ENCODE assay signal across 13 cellular contexts in the genomic region with DNA sequence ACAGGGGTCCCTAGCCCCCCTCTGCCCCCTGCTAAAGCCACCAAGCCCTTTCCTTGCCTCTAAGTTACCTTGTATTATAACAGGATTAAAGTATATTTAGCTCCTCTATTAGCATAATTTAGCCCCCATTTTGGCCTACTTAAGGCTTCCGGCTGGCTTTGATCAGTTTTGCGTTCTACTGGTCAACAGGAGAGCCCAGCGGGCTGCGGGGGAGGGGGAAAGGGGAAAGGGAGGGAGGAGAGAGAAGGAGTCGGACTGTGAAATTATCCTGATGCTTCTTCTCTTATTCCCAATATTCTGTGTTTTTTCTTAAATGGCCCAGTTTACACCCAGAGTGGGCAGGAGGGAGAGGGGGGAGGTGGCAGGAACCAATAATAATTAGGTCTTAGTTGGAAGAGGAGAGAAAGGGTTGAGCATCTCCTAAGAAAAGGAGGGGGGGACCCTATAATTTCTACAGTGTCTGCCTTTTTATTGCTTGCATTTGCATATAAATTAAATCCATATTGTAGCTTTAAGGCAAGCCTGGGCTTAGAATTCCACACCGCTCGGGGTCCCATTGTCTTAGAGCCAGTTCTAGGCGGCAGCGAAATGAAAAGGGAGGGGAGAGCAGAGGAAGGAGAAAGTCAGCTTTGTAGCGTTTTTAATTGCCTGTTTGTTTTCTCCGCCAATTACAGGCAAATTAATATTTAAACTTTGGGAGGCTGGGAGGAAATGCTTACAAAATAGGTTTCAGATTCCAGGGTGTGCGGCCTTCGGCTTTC. TPM values are rescaled to one million over a fixed set of nuclear protein-coding genes. Genes with fewer than 3 reads are reported as not detected.
DNase-seq lines count a peak whose midpoint lies in the region; ATAC-seq and TF ChIP-seq lines count a peak whose summit lies in the region.
"Had no signal": no experiment of that assay in that cellular context is flagged by ENCODE, and none has a peak within 500 bp of the region (broad histone marks: within the 10 kb centered on the region; RNA-seq: fewer than 3 reads in every experiment).

No MANE protein-coding gene starts in this region.

- H3K27me3 ChIP-seq in prostate gland (replicated peaks; ENCODE audit: insufficient read depth) = peaks cover 2% of the 10 kb centered on the region
- H3K27me3 ChIP-seq: ascending aorta had no signal

- H3K4me3 ChIP-seq in epithelial cell of proximal tubule (ENCODE audit: low read depth, low read length) (peak overlapping the region; percentile 46), prostate gland (no peak overlapping the region)

- H3K27me3 Mint-ChIP-seq in Calu3 (ENCODE audit: unreplicated experiment) (peaks cover 3% of the 10 kb centered on the region), neural crest cell (ENCODE audit: low read depth) (peaks cover 45% of the 10 kb centered on the region)

- no peaks in the 10 kb centered on the region for H3K36me3 ChIP-seq in prostate gland
- H3K36me3 ChIP-seq: ascending aorta had no signal

- ATAC-seq in HG03342 (IDR thresholded peaks at IDR 0.05; ENCODE audit: unreplicated experiment) = no peak
- no peak for ATAC-seq in SK-N-SH treated with all-trans-retinoic acid at 6 μM for 48 hours

- no peak for TF ChIP-seq POLR2A in prostate gland (IDR thresholded peaks at IDR 0.05)

- H3K9me3 Mint-ChIP-seq in Calu3 (ENCODE audit: low read depth, unreplicated experiment) (no peaks in the 10 kb centered on the region), neural crest cell (no peaks in the 10 kb centered on the region)
- H3K9me3 Mint-ChIP-seq: CD4-positive, alpha-beta T cell had no signal

- 52% methylated on average over 13 of the region's 13 CpGs for WGBS in prostate gland

- H3K27ac Mint-ChIP-seq in Calu3 (ENCODE audit: unreplicated experiment) (no peak overlapping the region), neural crest cell (ENCODE audit: unreplicated experiment) (no peak overlapping the region)
- H3K27ac Mint-ChIP-seq: CD4-positive, alpha-beta T cell had no signal

- H3K36me3 Mint-ChIP-seq in Calu3 (ENCODE audit: insufficient read depth, unreplicated experiment) (no peaks in the 10 kb centered on the region), neural crest cell (ENCODE audit: low read depth) (no peaks in the 10 kb centered on the region)

- no peak for DNase-seq in Calu3
- DNase-seq in NCI-H1105 treated with DMSO at 0.1 percent for 48 hours (lab: John Stamatoyannopoulos, UW) = peak; percentile 56
- no peak for DNase-seq in epithelial cell of proximal tubule (ENCODE audit: low read depth)
- no peak for DNase-seq in neural crest cell (ENCODE audit: low read depth, low spot score)
- DNase-seq in prostate gland (ENCODE audit: low spot score) = no peak
- DNase-seq in NK-92 (lab: John Stamatoyannopoulos, UW; ENCODE audit: unreplicated experiment) = no peak
- DNase-seq: CD4-positive, alpha-beta T cell; effector memory CD4-positive, alpha-beta T cell had no signal

- H3K9me3 ChIP-seq in prostate gland = no peaks in the 10 kb centered on the region
- H3K9me3 ChIP-seq: ascending aorta had no signal

- H3K4me3 Mint-ChIP-seq in Calu3 (ENCODE audit: low read depth, unreplicated experiment) = peak overlapping the region; percentile 14
- H3K4me3 Mint-ChIP-seq in neural crest cell = peak overlapping the region; percentile 66
- H3K4me3 Mint-ChIP-seq: CD4-positive, alpha-beta T cell had no signal

- CTCF ChIA-PET in Calu3 (lab: Charles Lee) = interaction anchor here (0.8 kb wide), 1 partner anchor 20 kb away, joined by 3 read pairs; no protein-coding TSS in a partner anchor

- intact Hi-C loops in Calu3 (cut with micrococcal nuclease; ENCODE audit: unreplicated experiment) = no loop called here
- intact Hi-C loops in prostate gland (cut with DNase I) = no loop called here

- no TSS peak for BruUV-seq in Calu3 (replicated peaks; lab: Mats Ljungman, UMichigan)

- H3K4me1 Mint-ChIP-seq in Calu3 (ENCODE audit: low read depth, unreplicated experiment) (peaks cover 5% of the 10 kb centered on the region), neural crest cell (peaks cover 23% of the 10 kb centered on the region)

- TF ChIP-seq CTCF in Calu3 (IDR thresholded peaks at IDR 0.05; ENCODE audit: unreplicated experiment) (no peak), epithelial cell of proximal tubule (conservative IDR thresholded peaks at IDR 0.05; ENCODE audit: low read depth, low read length) (no peak), neural crest cell (conservative IDR thresholded peaks at IDR 0.05) (no peak), prostate gland (IDR thresholded peaks at IDR 0.05) (no peak)

- no peaks in the 10 kb centered on the region for H3K4me1 ChIP-seq in prostate gland (replicated peaks)
- H3K4me1 ChIP-seq: ascending aorta had no signal

- no peak overlapping the region for H3K27ac ChIP-seq in prostate gland
- H3K27ac ChIP-seq: ascending aorta had no signal

TF ChIP-seq in SK-N-SH treated with all-trans-retinoic acid at 6 μM for 48 hours, 23 proteins besides CTCF, POLR2A, EP300 and RAD21:
- no peak for TF ChIP-seq SNAI2 (CRISPR knock-in tag; IDR thresholded peaks at IDR 0.05)
- TF ChIP-seq TOX (CRISPR knock-in tag; IDR thresholded peaks at IDR 0.05; ENCODE audit: borderline replicate concordance) = no peak
- TF ChIP-seq CSDC2 (CRISPR knock-in tag; IDR thresholded peaks at IDR 0.05) = no peak
- TF ChIP-seq ZNF8 (CRISPR knock-in tag; IDR thresholded peaks at IDR 0.05) = no peak
- TF ChIP-seq, protein P1, sequence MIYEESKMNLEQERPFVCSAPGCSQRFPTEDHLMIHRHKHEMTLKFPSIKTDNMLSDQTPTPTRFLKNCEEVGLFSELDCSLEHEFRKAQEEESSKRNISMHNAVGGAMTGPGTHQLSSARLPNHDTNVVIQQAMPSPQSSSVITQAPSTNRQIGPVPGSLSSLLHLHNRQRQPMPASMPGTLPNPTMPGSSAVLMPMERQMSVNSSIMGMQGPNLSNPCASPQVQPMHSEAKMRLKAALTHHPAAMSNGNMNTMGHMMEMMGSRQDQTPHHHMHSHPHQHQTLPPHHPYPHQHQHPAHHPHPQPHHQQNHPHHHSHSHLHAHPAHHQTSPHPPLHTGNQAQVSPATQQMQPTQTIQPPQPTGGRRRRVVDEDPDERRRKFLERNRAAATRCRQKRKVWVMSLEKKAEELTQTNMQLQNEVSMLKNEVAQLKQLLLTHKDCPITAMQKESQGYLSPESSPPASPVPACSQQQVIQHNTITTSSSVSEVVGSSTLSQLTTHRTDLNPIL (CRISPR knock-in tag; IDR thresholded peaks at IDR 0.05; ENCODE audit: low read depth) = no peak
- no peak for TF ChIP-seq CSRNP3 (CRISPR knock-in tag; IDR thresholded peaks at IDR 0.05)
- no peak for TF ChIP-seq POU6F1 (CRISPR knock-in tag; IDR thresholded peaks at IDR 0.05; ENCODE audit: borderline replicate concordance, low read depth)
- TF ChIP-seq OSR1 (CRISPR knock-in tag; IDR thresholded peaks at IDR 0.05) = no peak
- TF ChIP-seq ZFP30 (CRISPR knock-in tag; IDR thresholded peaks at IDR 0.05) = no peak

RNA-seq across cellular contexts. Expression of gene EN1, which starts 39.6 kb away (rescaled TPM):
- total RNA-seq in Calu3 (2022) (2.3 TPM in 2 replicates), epithelial cell of proximal tubule (not detected in 2 replicates), neural crest cell (12.6 and 13.9 TPM in 2 replicates), prostate gland (under 1 TPM in 1 of 2 donors, not detected in 1; 0.09 TPM)
- total RNA-seq: ascending aorta; CD4-positive, alpha-beta T cell; lung microvascular endothelial cell; RPMI7951 had no signal
